In the genomic region with DNA sequence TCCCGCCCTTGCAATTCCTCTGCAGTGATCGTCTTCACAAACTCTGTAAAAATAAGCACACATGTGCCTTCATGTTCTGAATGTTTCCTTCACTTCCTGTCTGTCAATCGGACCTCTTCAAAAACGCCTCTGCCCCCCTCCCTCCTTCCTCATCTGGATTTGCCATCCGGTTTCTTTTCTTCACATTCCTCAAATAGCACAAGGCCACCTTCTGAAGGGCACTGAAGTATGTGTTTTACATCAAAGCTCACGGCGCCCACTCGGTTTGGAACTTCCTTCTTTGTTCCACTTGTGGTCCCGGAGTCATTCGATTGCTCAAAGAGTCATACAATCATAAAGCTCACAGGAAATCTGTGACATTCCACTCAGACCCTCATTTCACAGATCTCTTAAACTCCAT, we compare ENCODE assay signal across 13 cellular contexts.
DNase-seq lines count a peak whose midpoint lies in the region; ATAC-seq and TF ChIP-seq lines count a peak whose summit lies in the region.
"Had no signal": no experiment of that assay in that cellular context is flagged by ENCODE, and none has a peak within 500 bp of the region (broad histone marks: within the 10 kb centered on the region; RNA-seq: fewer than 3 reads in every experiment).

No MANE protein-coding gene starts in this region.

- H3K27ac ChIP-seq in BLaER1 treated with 17β-estradiol and CSF1 and Interleukin-3, amounts not matched to agents 10 nM and 100 nM: peak overlapping the region in 6 of 11 experiments; percentile 38 to 64 (median 48); a peak in 10 of 22 replicates
- no peak overlapping the region for H3K27ac ChIP-seq in lower lobe of right lung

- peaks cover 15 to 21% (median 17%) of the 10 kb centered on the region in 10 experiments for H3K4me1 ChIP-seq in BLaER1 treated with 17β-estradiol and CSF1 and Interleukin-3, amounts not matched to agents 10 nM and 100 nM
- no peaks in the 10 kb centered on the region for H3K4me1 ChIP-seq in lower lobe of right lung
- H3K4me1 ChIP-seq: BE2C had no signal

- no peaks in the 10 kb centered on the region for H4K20me1 ChIP-seq in BLaER1 treated with 17β-estradiol and CSF1 and Interleukin-3, amounts not matched to agents 10 nM and 100 nM

- in situ Hi-C loops in KBM-7 (cut with MboI; ENCODE audit: low pct_unique_long_range_greater_than_20kb, low sequenced_read_pairs): no loop called here

- H3K9ac ChIP-seq in BLaER1 treated with 17β-estradiol and CSF1 and Interleukin-3, amounts not matched to agents 10 nM and 100 nM: no peak overlapping the region

- peak overlapping the region in 2 of 10 experiments; percentile 19 to 30; a peak in 1 of 20 replicates for H3K4me3 ChIP-seq in BLaER1 treated with 17β-estradiol and CSF1 and Interleukin-3, amounts not matched to agents 10 nM and 100 nM
- no peak overlapping the region for H3K4me3 ChIP-seq in lower lobe of right lung

- no peak for TF ChIP-seq CTCF in lower lobe of right lung (IDR thresholded peaks at IDR 0.05)

- DNase-seq in KBM-7 (peak; percentile 3), lower lobe of right lung (no peak), amniotic stem cell (lab: John Stamatoyannopoulos, UW) (no peak), RKO (ENCODE audit: low spot score) (no peak)
- DNase-seq: ACHN; BE2C; CD4-positive, alpha-beta memory T cell; DMS153; DMS79; GDM1; H9 had no signal

- no peaks in the 10 kb centered on the region for H3K27me3 ChIP-seq in BLaER1 treated with 17β-estradiol and CSF1 and Interleukin-3, amounts not matched to agents 10 nM and 100 nM
- H3K27me3 ChIP-seq in lower lobe of right lung (ENCODE audit: low read depth): no peaks in the 10 kb centered on the region
- H3K27me3 ChIP-seq: BE2C had no signal

- intact Hi-C loops in lower lobe of right lung (cut with DNase I): no loop called here

- ATAC-seq in lower lobe of right lung (peak; percentile 26 to 70), HG03378 (IDR thresholded peaks at IDR 0.05; ENCODE audit: unreplicated experiment) (no peak)

- no peaks in the 10 kb centered on the region for H3K36me3 ChIP-seq in BLaER1 treated with 17β-estradiol and CSF1 and Interleukin-3, amounts not matched to agents 10 nM and 100 nM
- no peaks in the 10 kb centered on the region for H3K36me3 ChIP-seq in lower lobe of right lung
- H3K36me3 ChIP-seq: BE2C had no signal

- H3K9me3 ChIP-seq in BLaER1 treated with 17β-estradiol and CSF1 and Interleukin-3, amounts not matched to agents 10 nM and 100 nM (replicated peaks in 1 of 11): no peaks in the 10 kb centered on the region
- no peaks in the 10 kb centered on the region for H3K9me3 ChIP-seq in lower lobe of right lung
- H3K9me3 ChIP-seq: BE2C had no signal

- H3K4me2 ChIP-seq in BLaER1 treated with 17β-estradiol and CSF1 and Interleukin-3, amounts not matched to agents 10 nM and 100 nM: peak overlapping the region; percentile 76 to 93 (median 84)
